8 cellular contexts compared by ENCODE assay signal in genomic region chr20:45880988-45881788, GRCh38. TPM values are rescaled to one million over a fixed set of nuclear protein-coding genes. Genes with fewer than 3 reads are reported as not detected.
DNase-seq lines count a peak whose midpoint lies in the region; ATAC-seq, FAIRE-seq and TF ChIP-seq lines count a peak whose summit lies in the region.

TSS of gene ZSWIM1 (plus strand) at chr20:45881227. CDS start at chr20:45882593, 1,366 bp downstream.

- H3K9me3 Mint-ChIP-seq in natural killer cell, result no peaks in the 10 kb centered on the region

- peak within 1 kb of the TSS; percentile 73 for H3K4me3 Mint-ChIP-seq in natural killer cell

- POLR2A ChIA-PET in RWPE1 (lab: Yijun Ruan, JAX; ENCODE audit: low non-redundant PET), result interaction anchor here (0.5 to 1.0 kb wide), 5 partner anchors 9 to 459 kb away, joined by 3 to 7 read pairs (median 3); partner anchors contain the start of genes CTSA and NEURL2

- DNase-seq in ELF-1 (ENCODE audit: low read depth, low spot score), result peak; percentile 100
- peak; percentile 97 for DNase-seq in H54 (ENCODE audit: insufficient read length, low spot score)
- peak; percentile 97 for DNase-seq in LoVo (ENCODE audit: low spot score)
- DNase-seq in RWPE1 (ENCODE audit: low spot score), result peak; percentile 100
- DNase-seq in activated T-helper 9 cell treated with anti-CD3 and anti-CD28 coated beads, Interleukin-2, amount 50 U/mL, for 16 hours (ENCODE audit: low read depth), result peak; percentile 96
- peak; percentile 99 for DNase-seq in fibroblast of pulmonary artery (ENCODE audit: low read depth)
- DNase-seq in natural killer cell, result peak; percentile 93
- DNase-seq in stimulated activated naive CD4-positive, alpha-beta T cell (lab: John Stamatoyannopoulos, UW), result peak; percentile 96 to 99 (median 97)

- peak within 1 kb of the TSS; percentile 97 for H3K4me3 ChIP-seq in fibroblast of pulmonary artery (replicated peaks; ENCODE audit: low read depth, low read length)

- TF ChIP-seq CTCF in RWPE1 (conservative IDR thresholded peaks at IDR 0.05; ENCODE audit: low read depth) (no peak), fibroblast of pulmonary artery (IDR thresholded peaks at IDR 0.05; ENCODE audit: low read length, missing control alignments) (no peak), natural killer cell (IDR thresholded peaks at IDR 0.05) (no peak)

- peak within 1 kb of the TSS; percentile 66 for H3K27ac ChIP-seq in RWPE1

- peak; percentile 86 for TF ChIP-seq POLR2A in H54 (IDR thresholded peaks at IDR 0.05; ENCODE audit: low read depth, low read length)

- H3K27ac Mint-ChIP-seq in natural killer cell, result peak within 1 kb of the TSS; percentile 84 to 89

- peaks cover 18% of the 10 kb centered on the region in 2 donors for H3K4me1 Mint-ChIP-seq in natural killer cell

- peak; percentile 57 for FAIRE-seq in H54 (lab: Jason Lieb, UNC)

- peak; percentile 98 for ATAC-seq in natural killer cell

- CTCF ChIA-PET in RWPE1 (lab: Yijun Ruan, JAX), result interaction anchor here (0.6 to 1.3 kb wide), 4 partner anchors 9 to 876 kb away, joined by 3 read pairs; no protein-coding TSS in a partner anchor

- H3K27me3 Mint-ChIP-seq in natural killer cell (ENCODE audit: low read depth in 2 of 2), result peaks cover 0 to 4% of the 10 kb centered on the region in 2 donors

- intact Hi-C loops in natural killer cell (cut with micrococcal nuclease), result loop anchor here (1.0 to 2.0 kb wide), 3 partner anchors 24 to 54 kb away; partner anchors contain the start of genes ACOT8, PCIF1 and ZSWIM3

- no peaks in the 10 kb centered on the region for H3K36me3 Mint-ChIP-seq in natural killer cell

RNA-seq across cellular contexts. Expression of gene ZSWIM1, which starts in this region (rescaled TPM):
- total RNA-seq in natural killer cell, result 1 to 10 TPM in 1 of 3 donors, under 1 TPM in 2; 0.59 to 2.4 (median 0.89) TPM

Comparison
In these comparisons a context has a peak if more than half of its experiments do, and no peak if none do; other contexts are left out.
1. Peak in every context shown above with its lines: DNase-seq, ATAC-seq, H3K4me3 ChIP-seq and H3K27ac ChIP-seq.